Comparison of ENCODE assay signal across 21 cellular contexts in the genomic region with DNA sequence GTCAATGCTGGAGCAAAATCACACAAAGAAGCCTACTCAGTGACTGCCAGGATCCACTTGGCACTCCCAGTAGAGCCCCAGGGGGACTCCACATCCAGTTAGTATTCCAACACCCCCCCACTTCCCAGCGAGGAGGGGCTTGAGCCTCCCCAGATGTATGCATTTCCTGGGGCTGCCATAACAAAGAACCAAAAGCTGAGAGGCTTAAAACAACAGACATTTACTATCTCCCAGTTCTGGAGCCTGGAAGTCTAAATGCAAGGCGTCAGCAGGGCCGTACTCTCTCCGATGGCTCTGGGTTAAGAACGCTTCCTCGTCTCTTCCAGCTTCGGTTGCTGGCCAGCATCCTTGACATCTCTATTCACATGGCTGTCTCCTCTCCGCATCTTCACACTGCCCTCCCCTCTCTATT. TPM values are rescaled to one million over a fixed set of nuclear protein-coding genes. Genes with fewer than 3 reads are reported as not detected.
DNase-seq lines count a peak whose midpoint lies in the region; ATAC-seq and TF ChIP-seq lines count a peak whose summit lies in the region.
"Had no signal": no experiment of that assay in that cellular context is flagged by ENCODE, and none has a peak within 500 bp of the region (broad histone marks: within the 10 kb centered on the region; RNA-seq: fewer than 3 reads in every experiment).

No MANE protein-coding gene starts in this region.

- TF ChIP-seq CTCF in HFFc6 (IDR thresholded peaks at IDR 0.05) (no peak), osteoblast (IDR thresholded peaks at IDR 0.05; ENCODE audit: extremely low read depth, low read depth, low read length) (no peak)

- no peaks in the 10 kb centered on the region; the same call in 1 of the 2 replicates for H3K36me3 Mint-ChIP-seq in HFFc6 (ENCODE audit: low read depth)
- peaks cover 0 to 3% (median 0%) of the 10 kb centered on the region in 3 donors for H3K36me3 Mint-ChIP-seq in naive thymus-derived CD8-positive, alpha-beta T cell
- no peaks in the 10 kb centered on the region for H3K36me3 Mint-ChIP-seq in activated CD4-positive, alpha-beta memory T cell treated with anti-CD3 and anti-CD28 coated beads for 36 hours
- H3K36me3 Mint-ChIP-seq: activated naive CD4-positive, alpha-beta T cell treated with anti-CD3 and anti-CD28 coated beads, Interleukin-2, amount 50 U/mL, for 72 hours had no signal

- H3K9me3 ChIP-seq in osteoblast (ENCODE audit: low read depth, low read length): no peaks in the 10 kb centered on the region
- H3K9me3 ChIP-seq: heart right ventricle had no signal

- POLR2A ChIA-PET in naive thymus-derived CD8-positive, alpha-beta T cell (lab: Charles Lee): no interaction called here
- POLR2A ChIA-PET in activated CD4-positive, alpha-beta memory T cell treated with anti-CD3 and anti-CD28 coated beads for 36 hours (lab: Charles Lee): no interaction called here

- H3K79me2 ChIP-seq in osteoblast (ENCODE audit: insufficient read depth, low read length): no peaks in the 10 kb centered on the region

- peak overlapping the region; percentile 35 for H3K27ac Mint-ChIP-seq in HFFc6
- H3K27ac Mint-ChIP-seq in naive thymus-derived CD8-positive, alpha-beta T cell: no peak overlapping the region
- no peak overlapping the region for H3K27ac Mint-ChIP-seq in activated CD4-positive, alpha-beta memory T cell treated with anti-CD3 and anti-CD28 coated beads for 36 hours
- H3K27ac Mint-ChIP-seq: activated naive CD4-positive, alpha-beta T cell treated with anti-CD3 and anti-CD28 coated beads, Interleukin-2, amount 50 U/mL, for 72 hours; IgD-negative memory B cell; stimulated activated naive CD8-positive, alpha-beta T cell treated with anti-CD3 and anti-CD28 coated beads, Interleukin-15, Interleukin-2, amounts not matched to agents 100 ng/mL and 50 ng/mL, for 24 hours had no signal

- no peak overlapping the region for H3K4me2 ChIP-seq in osteoblast (ENCODE audit: insufficient read depth, low read length)

- intact Hi-C loops in activated CD4-positive, alpha-beta memory T cell treated with anti-CD3 and anti-CD28 coated beads for 36 hours (cut with micrococcal nuclease): no loop called here

- peaks cover 27% of the 10 kb centered on the region for H3K4me1 Mint-ChIP-seq in HFFc6 (ENCODE audit: low read depth)
- peaks cover 0 to 4% (median under 1%) of the 10 kb centered on the region in 4 donors for H3K4me1 Mint-ChIP-seq in naive thymus-derived CD8-positive, alpha-beta T cell
- no peaks in the 10 kb centered on the region for H3K4me1 Mint-ChIP-seq in activated CD4-positive, alpha-beta memory T cell treated with anti-CD3 and anti-CD28 coated beads for 36 hours (ENCODE audit: low read depth)

- CTCF ChIA-PET in activated CD4-positive, alpha-beta memory T cell treated with anti-CD3 and anti-CD28 coated beads for 36 hours (lab: Charles Lee): no interaction called here

- no peak overlapping the region for H3K4me3 ChIP-seq in osteoblast (ENCODE audit: insufficient read depth, low read length)
- H3K4me3 ChIP-seq: heart right ventricle had no signal

- H3K27me3 Mint-ChIP-seq in HFFc6 (ENCODE audit: insufficient read depth): peaks cover 18% of the 10 kb centered on the region
- peaks cover 0 to 5% (median 2%) of the 10 kb centered on the region in 5 donors for H3K27me3 Mint-ChIP-seq in naive thymus-derived CD8-positive, alpha-beta T cell
- no peaks in the 10 kb centered on the region for H3K27me3 Mint-ChIP-seq in activated CD4-positive, alpha-beta memory T cell treated with anti-CD3 and anti-CD28 coated beads for 36 hours
- H3K27me3 Mint-ChIP-seq: IgD-negative memory B cell; stimulated activated naive CD8-positive, alpha-beta T cell treated with anti-CD3 and anti-CD28 coated beads, Interleukin-15, Interleukin-2, amounts not matched to agents 100 ng/mL and 50 ng/mL, for 24 hours had no signal

- no peaks in the 10 kb centered on the region for H3K9me3 Mint-ChIP-seq in HFFc6
- H3K9me3 Mint-ChIP-seq in naive thymus-derived CD8-positive, alpha-beta T cell: no peaks in the 10 kb centered on the region
- no peaks in the 10 kb centered on the region for H3K9me3 Mint-ChIP-seq in activated CD4-positive, alpha-beta memory T cell treated with anti-CD3 and anti-CD28 coated beads for 36 hours
- H3K9me3 Mint-ChIP-seq: activated naive CD4-positive, alpha-beta T cell treated with anti-CD3 and anti-CD28 coated beads, Interleukin-2, amount 50 U/mL, for 72 hours; IgD-negative memory B cell; stimulated activated naive CD8-positive, alpha-beta T cell treated with anti-CD3 and anti-CD28 coated beads, Interleukin-15, Interleukin-2, amounts not matched to agents 100 ng/mL and 50 ng/mL, for 24 hours had no signal

- DNase-seq in HFFc6 (no peak), caudate nucleus (lab: John Stamatoyannopoulos, UW) (peak in 40 of 61 donors; percentile 8 to 70 (median 22)), iPS-NIHi11 (ENCODE audit: low spot score) (peak; percentile 49), osteoblast (ENCODE audit: insufficient read length, low spot score, missing footprints) (peak; percentile 45), COLO668 (lab: John Stamatoyannopoulos, UW; ENCODE audit: unreplicated experiment) (no peak)
- no peak for DNase-seq in naive thymus-derived CD8-positive, alpha-beta T cell
- DNase-seq in activated CD4-positive, alpha-beta memory T cell treated with anti-CD3 and anti-CD28 coated beads for 36 hours: no peak
- DNase-seq: activated CD4-positive, alpha-beta T cell treated with anti-CD3 and anti-CD28 coated beads for 48 hours; activated T-cell treated with anti-CD3 and anti-CD28 coated beads, Interleukin-2, amount 50 U/mL, for 1 hour; AML-193; central memory CD4-positive, alpha-beta T cell; heart right ventricle; left ventricle myocardium superior; NCI-H1092 treated with DMSO at 0.1 percent for 48 hours; occipital lobe had no signal

- no peak overlapping the region for H2AFZ ChIP-seq in osteoblast (ENCODE audit: low read length)

- H4K20me1 ChIP-seq in osteoblast (ENCODE audit: insufficient read depth, low read length): no peaks in the 10 kb centered on the region

- peak overlapping the region; percentile 70 for H3K27ac ChIP-seq in caudate nucleus (ENCODE audit: low read depth, low read length)
- H3K27ac ChIP-seq in osteoblast (ENCODE audit: low read depth, low read length): no peak overlapping the region
- H3K27ac ChIP-seq: epithelial cell of prostate had no signal

- H3K36me3 ChIP-seq in osteoblast (ENCODE audit: insufficient read depth, low read length): no peaks in the 10 kb centered on the region
- H3K36me3 ChIP-seq: heart right ventricle had no signal

- ATAC-seq in naive thymus-derived CD8-positive, alpha-beta T cell: no peak
- ATAC-seq in HG03159 (IDR thresholded peaks at IDR 0.05; ENCODE audit: unreplicated experiment): no peak
- ATAC-seq: activated naive CD4-positive, alpha-beta T cell treated with anti-CD3 and anti-CD28 coated beads, Interleukin-2, amount 50 U/mL, for 72 hours; heart right ventricle; left ventricle myocardium superior; Right ventricle myocardium inferior had no signal

- H3K27me3 ChIP-seq in osteoblast (ENCODE audit: insufficient read depth, low read length): peaks cover 14% of the 10 kb centered on the region

- peaks cover 2% of the 10 kb centered on the region for H3K4me1 ChIP-seq in osteoblast (ENCODE audit: insufficient read depth, low read length)

- no peak overlapping the region for H3K4me3 Mint-ChIP-seq in HFFc6
- no peak overlapping the region for H3K4me3 Mint-ChIP-seq in naive thymus-derived CD8-positive, alpha-beta T cell
- no peak overlapping the region for H3K4me3 Mint-ChIP-seq in activated CD4-positive, alpha-beta memory T cell treated with anti-CD3 and anti-CD28 coated beads for 36 hours
- H3K4me3 Mint-ChIP-seq: IgD-negative memory B cell; stimulated activated naive CD8-positive, alpha-beta T cell treated with anti-CD3 and anti-CD28 coated beads, Interleukin-15, Interleukin-2, amounts not matched to agents 100 ng/mL and 50 ng/mL, for 24 hours had no signal

RNA-seq across cellular contexts. Expression of a gene that starts 23.0 kb away (rescaled TPM):
- 10 to 100 TPM; 23.3 to 31.8 (median 27.9) TPM for total RNA-seq in HFFc6 (2021; fragmentation: NEBNext Ultra II Directional; extraction: Animal tissue kit (Norgen Biotek cat#: 25700))
- total RNA-seq in osteoblast: 63.1 and 63.3 TPM in 2 replicates
- 10 to 100 TPM; 91.4 to 94.6 TPM for total RNA-seq in naive thymus-derived CD8-positive, alpha-beta T cell
- 10 to 100 TPM; 23.7 to 32.9 (median 27.6) TPM for polyA plus RNA-seq in naive thymus-derived CD8-positive, alpha-beta T cell
- 10 to 100 TPM; 55.4 to 55.7 TPM for total RNA-seq in activated CD4-positive, alpha-beta memory T cell treated with anti-CD3 and anti-CD28 coated beads for 36 hours

RNA-seq across cellular contexts. Expression of a gene that starts 57.7 kb away (rescaled TPM):
- total RNA-seq in HFFc6 (2021; fragmentation: NEBNext Ultra II Directional; extraction: Animal tissue kit (Norgen Biotek cat#: 25700)): under 1 TPM; 0.31 to 0.97 (median 0.42) TPM
- 0.36 and 0.59 TPM in 2 replicates for total RNA-seq in osteoblast
- under 1 TPM in 1 of 2 experiments, not detected in 1; 0.49 TPM for total RNA-seq in naive thymus-derived CD8-positive, alpha-beta T cell
- 1 to 10 TPM in 1 of 3 donors, under 1 TPM in 1, not detected in 1; 0.25 to 6.3 TPM for polyA plus RNA-seq in naive thymus-derived CD8-positive, alpha-beta T cell
- total RNA-seq in activated CD4-positive, alpha-beta memory T cell treated with anti-CD3 and anti-CD28 coated beads for 36 hours: 1 to 10 TPM; 6.4 to 8.7 TPM

Comparison
In these comparisons a context has a peak if more than half of its experiments do, and no peak if none do; other contexts are left out.
1. DNase-seq: peak in caudate nucleus (40 of 61), iPS-NIHi11 (single experiment) and osteoblast (single experiment); none in HFFc6 (single experiment), COLO668 (single experiment), naive thymus-derived CD8-positive, alpha-beta T cell (0 of 10) and activated CD4-positive, alpha-beta memory T cell treated with anti-CD3 and anti-CD28 coated beads for 36 hours (single experiment).